In genomic region chr7:131011437-131011752, GRCh38 we compare ENCODE assay signal across 9 cellular contexts.
A peak's percentile ranks its signal among the peaks of the same experiment; 100 is the strongest.
DNase-seq lines count a peak whose midpoint lies in the region; ATAC-seq, FAIRE-seq and TF ChIP-seq lines count a peak whose summit lies in the region.
"Had no signal": no experiment of that assay in that cellular context is flagged by ENCODE, and none has a peak within 500 bp of the region (broad histone marks: within the 10 kb centered on the region; RNA-seq: fewer than 3 reads in every experiment).

No MANE protein-coding gene starts in this region.

- H3K27me3 Mint-ChIP-seq in CD4-positive, CD25-positive, alpha-beta regulatory T cell = no peaks in the 10 kb centered on the region
- no peaks in the 10 kb centered on the region for H3K27me3 Mint-ChIP-seq in naive thymus-derived CD8-positive, alpha-beta T cell

- TF ChIP-seq CTCF in GM12878 (IDR thresholded peaks at IDR 0.05 in 2 of 3, conservative IDR thresholded peaks at IDR 0.05 in 1 of 3; ENCODE audit: control insufficient read depth in 2 of 3, extremely low read depth in 1 of 3, insufficient read depth in 1 of 3, low read depth in 3 of 3, low read length in 3 of 3) = no peak
- no peak for TF ChIP-seq CTCF in GM10266 (IDR thresholded peaks at IDR 0.05; ENCODE audit: control insufficient read depth, insufficient read depth, low read depth, missing control alignments)

- H2AFZ ChIP-seq in GM12878 (ENCODE audit: control insufficient read depth, low read depth, low read length) = no peak overlapping the region

- peaks cover 49 to 96% (median 86%) of the 10 kb centered on the region in 4 donors for H3K4me1 Mint-ChIP-seq in CD4-positive, CD25-positive, alpha-beta regulatory T cell
- peaks cover 50 to 97% (median 93%) of the 10 kb centered on the region in 4 donors for H3K4me1 Mint-ChIP-seq in naive thymus-derived CD8-positive, alpha-beta T cell

- no TSS peak for BruUV-seq in GM12878 (replicated peaks; lab: Mats Ljungman, UMichigan)

- no peak for TF ChIP-seq RAD21 in GM12878 (IDR thresholded peaks at IDR 0.05; ENCODE audit: insufficient read depth, low read depth, low read length)

- no peaks in the 10 kb centered on the region for H3K27me3 ChIP-seq in CD4-positive, CD25-positive, alpha-beta regulatory T cell (ENCODE audit: control insufficient read depth, insufficient read depth, low read length)
- no peaks in the 10 kb centered on the region for H3K27me3 ChIP-seq in GM12878 (replicated peaks in 1 of 2; ENCODE audit: control insufficient read depth in 2 of 2, insufficient read depth in 2 of 2, low read length in 1 of 2)

- peaks cover 86% of the 10 kb centered on the region for H3K4me1 ChIP-seq in CD4-positive, CD25-positive, alpha-beta regulatory T cell (ENCODE audit: control insufficient read depth, insufficient read depth, low read length, poor library complexity, severe bottlenecking)
- peaks cover 54% of the 10 kb centered on the region for H3K4me1 ChIP-seq in GM12878 (ENCODE audit: control insufficient read depth, insufficient read depth, low read length)

- SMC1A ChIA-PET in GM12878 (lab: Charles Lee; ENCODE audit: uncharacterized antibody, unreplicated experiment) = interaction anchor here (1.0 to 4.2 kb wide), 4 partner anchors 9 to 51 kb away, joined by 3 to 31 read pairs (median 16); no protein-coding TSS in a partner anchor

- intact Hi-C loops in GM12878 (cut with micrococcal nuclease; ENCODE audit: unreplicated experiment) = no loop called here

- 4% methylated on average over 4 of the region's 4 CpGs for WGBS in GM12878 (ENCODE audit: insufficient coverage, insufficient replicate concordance, low lambda C conversion rate, missing lambda C conversion rate)

- RAD21 ChIA-PET in GM12878 (lab: Charles Lee; ENCODE audit: unreplicated experiment) = interaction anchor here (0.7 to 3.0 kb wide), 4 partner anchors 9 to 86 kb away, joined by 4 to 18 read pairs (median 7); no protein-coding TSS in a partner anchor

- H3K4me2 ChIP-seq in GM12878 (ENCODE audit: control insufficient read depth, insufficient read depth) = peak overlapping the region; percentile 84

- H3K27ac Mint-ChIP-seq in CD4-positive, CD25-positive, alpha-beta regulatory T cell = peak overlapping the region; percentile 85 to 99 (median 86)
- H3K27ac Mint-ChIP-seq in naive thymus-derived CD8-positive, alpha-beta T cell = peak overlapping the region; percentile 54 to 90 (median 83)

- no peaks in the 10 kb centered on the region for H3K9me3 Mint-ChIP-seq in CD4-positive, CD25-positive, alpha-beta regulatory T cell
- no peaks in the 10 kb centered on the region for H3K9me3 Mint-ChIP-seq in naive thymus-derived CD8-positive, alpha-beta T cell

- H3K36me3 ChIP-seq in CD4-positive, CD25-positive, alpha-beta regulatory T cell (ENCODE audit: control insufficient read depth, insufficient read depth, low read length) = peaks cover 23% of the 10 kb centered on the region
- H3K36me3 ChIP-seq in GM12878 (ENCODE audit: control insufficient read depth in 2 of 2, insufficient read depth in 2 of 2, low read length in 1 of 2) = no peaks in the 10 kb centered on the region; a peak in 2 of 4 replicates
- H3K36me3 ChIP-seq: thoracic aorta had no signal

- H3K27ac ChIP-seq in CD4-positive, CD25-positive, alpha-beta regulatory T cell (ENCODE audit: insufficient read depth, low read length, poor library complexity, severe bottlenecking) = peak overlapping the region; percentile 75
- peak overlapping the region; percentile 89 for H3K27ac ChIP-seq in GM12878 (ENCODE audit: control insufficient read depth, insufficient read depth)

- TF ChIP-seq EP300 in GM12878 (IDR thresholded peaks at IDR 0.05; ENCODE audit: borderline replicate concordance in 1 of 2, control insufficient read depth in 1 of 2, low read depth in 2 of 2, low read length in 2 of 2) = no peak

- peak overlapping the region; percentile 75 for H3K4me3 ChIP-seq in CD4-positive, CD25-positive, alpha-beta regulatory T cell (ENCODE audit: low read depth, low read length)
- peak overlapping the region; percentile 8; the same call in 1 of the 2 replicates for H3K4me3 ChIP-seq in GM12878
- H3K4me3 ChIP-seq: thoracic aorta had no signal

- no peaks in the 10 kb centered on the region for H3K36me3 Mint-ChIP-seq in CD4-positive, CD25-positive, alpha-beta regulatory T cell
- peaks cover 0 to 18% (median 0%) of the 10 kb centered on the region in 3 donors for H3K36me3 Mint-ChIP-seq in naive thymus-derived CD8-positive, alpha-beta T cell

- H3K4me3 Mint-ChIP-seq in CD4-positive, CD25-positive, alpha-beta regulatory T cell = peak overlapping the region; percentile 70 to 84 (median 74)
- H3K4me3 Mint-ChIP-seq in naive thymus-derived CD8-positive, alpha-beta T cell = peak overlapping the region in 9 of 10 donors; percentile 50 to 83 (median 75)

- CTCF ChIA-PET in GM12878 (lab: Yijun Ruan, JAX) = interaction anchor here (0.7 to 3.1 kb wide), 5 partner anchors 21 to 114 kb away, joined by 3 to 21 read pairs (median 12); no protein-coding TSS in a partner anchor

- in situ Hi-C loops in GM12878 (cut with MboI) = no loop called here

- FAIRE-seq in GM12878 (lab: Jason Lieb, UNC) = no peak
- no peak for FAIRE-seq in GM12892 (lab: Jason Lieb, UNC)

- peak; percentile 14 to 19 for ATAC-seq in CD4-positive, CD25-positive, alpha-beta regulatory T cell (ENCODE audit: low read depth in 2 of 2)
- ATAC-seq in GM12878 (peak; percentile 37), HG02588 (IDR thresholded peaks at IDR 0.05; ENCODE audit: unreplicated experiment) (no peak)
- ATAC-seq in naive thymus-derived CD8-positive, alpha-beta T cell = no peak

- no peak for TF ChIP-seq POLR2A in GM12878 (IDR thresholded peaks at IDR 0.05; ENCODE audit: low read depth, low read length)
- TF ChIP-seq POLR2A in GM12892 (IDR thresholded peaks at IDR 0.05; ENCODE audit: low read depth, low read length) = no peak

- POLR2A ChIA-PET in GM12878 (lab: Charles Lee) = interaction anchor here (0.7 to 1.5 kb wide), 5 partner anchors 9 to 64 kb away, joined by 3 to 6 read pairs (median 4); no protein-coding TSS in a partner anchor
- POLR2A ChIA-PET in naive thymus-derived CD8-positive, alpha-beta T cell (lab: Charles Lee) = no interaction called here

- H3K79me2 ChIP-seq in GM12878 (ENCODE audit: control insufficient read depth, insufficient read depth, low read length) = peaks cover 41% of the 10 kb centered on the region

- DNase-seq in CD4-positive, CD25-positive, alpha-beta regulatory T cell = peak in 1 of 3 donors; percentile 50
- DNase-seq in NCI-H2029 (lab: John Stamatoyannopoulos, UW) (peak; percentile 18), GM12878 (ENCODE audit: low read depth, low spot score) (no peak), GM12892 (ENCODE audit: insufficient read length) (no peak), NCI-H526 (lab: John Stamatoyannopoulos, UW) (no peak), GM10266 (ENCODE audit: extremely low spot score) (no peak)
- no peak for DNase-seq in naive thymus-derived CD8-positive, alpha-beta T cell

- no peaks in the 10 kb centered on the region for H3K9me3 ChIP-seq in CD4-positive, CD25-positive, alpha-beta regulatory T cell (ENCODE audit: control insufficient read depth in 2 of 2, low read length in 2 of 2)
- H3K9me3 ChIP-seq in GM12878 (replicated peaks; ENCODE audit: control insufficient read depth, insufficient read depth, low read length) = no peaks in the 10 kb centered on the region
- H3K9me3 ChIP-seq: thoracic aorta had no signal

- no peaks in the 10 kb centered on the region for H4K20me1 ChIP-seq in GM12878 (ENCODE audit: control insufficient read depth, insufficient read depth)

- peak overlapping the region; percentile 59 for H3K9ac ChIP-seq in GM12878 (ENCODE audit: control insufficient read depth, insufficient read depth, low read length)

TF ChIP-seq in GM12878, 131 proteins besides CTCF, POLR2A, EP300 and RAD21:
- TF ChIP-seq MYB (IDR thresholded peaks at IDR 0.05; ENCODE audit: borderline replicate concordance, low read depth, low read length) = no peak
- TF ChIP-seq RELA (IDR thresholded peaks at IDR 0.05; ENCODE audit: borderline replicate concordance, partially characterized antibody) = no peak
- TF ChIP-seq SMAD1 (IDR thresholded peaks at IDR 0.05; ENCODE audit: low read depth, partially characterized antibody) = no peak
- TF ChIP-seq FOS (IDR thresholded peaks at IDR 0.05; ENCODE audit: borderline replicate concordance, extremely low read depth, insufficient read length) = no peak
- TF ChIP-seq TCF12 (IDR thresholded peaks at IDR 0.05; ENCODE audit: low read depth, low read length) = no peak
- TF ChIP-seq HDAC2 (IDR thresholded peaks at IDR 0.05) = no peak
- TF ChIP-seq YBX1 (IDR thresholded peaks at IDR 0.05) = no peak

Comparison
In these comparisons a context has a peak if more than half of its experiments do, and no peak if none do; other contexts are left out.
1. ATAC-seq: peak in CD4-positive, CD25-positive, alpha-beta regulatory T cell (2 of 2) and GM12878 (single experiment); none in naive thymus-derived CD8-positive, alpha-beta T cell (0 of 2) and HG02588 (single experiment).